ENCODE assay signal across 1 cellular context in genomic region chr1:84208935-84209334, GRCh38.
TF ChIP-seq lines count a peak whose summit lies in the region.

No MANE protein-coding gene starts in this region.

TF ChIP-seq in endothelial cell of umbilical vein, 7 proteins besides CTCF, POLR2A, EP300 and RAD21:
- TF ChIP-seq FOS (IDR thresholded peaks at IDR 0.05; ENCODE audit: borderline replicate concordance, insufficient read depth, low read length) (no peak), JUN (IDR thresholded peaks at IDR 0.05; ENCODE audit: borderline replicate concordance, insufficient read depth, insufficient read length, low read depth) (no peak), MAX (IDR thresholded peaks at IDR 0.05; ENCODE audit: insufficient read depth, insufficient read length) (no peak), MYC (IDR thresholded peaks at IDR 0.05; ENCODE audit: low read depth, low read length) (no peak), EZH2 (IDR thresholded peaks at IDR 0.05; ENCODE audit: borderline replicate concordance, low read depth, low read length, severe bottlenecking) (no peak), GATA2 (IDR thresholded peaks at IDR 0.05; ENCODE audit: insufficient read depth, insufficient read length, low read depth, low read length) (no peak), POLR2AphosphoS5 (IDR thresholded peaks at IDR 0.05; ENCODE audit: insufficient read depth, low read depth, low read length) (no peak)
